Comparison of ENCODE assay signal across 12 cellular contexts in genomic region chr3:170745211-170745718, GRCh38.
A peak's percentile ranks its signal among the peaks of the same experiment; 100 is the strongest.
DNase-seq lines count a peak whose midpoint lies in the region; ATAC-seq and TF ChIP-seq lines count a peak whose summit lies in the region.
"Had no signal": no experiment of that assay in that cellular context is flagged by ENCODE, and none has a peak within 500 bp of the region (broad histone marks: within the 10 kb centered on the region; RNA-seq: fewer than 3 reads in every experiment).

No MANE protein-coding gene starts in this region.

- no TSS peak for BruUV-seq in mammary epithelial cell (replicated peaks; lab: Mats Ljungman, UMichigan)

- intact Hi-C loops in mammary epithelial cell (cut with micrococcal nuclease) (loop anchor here (1.0 kb wide), 1 partner anchor 19 kb away; no protein-coding TSS in a partner anchor), posterior vena cava (cut with DNase I) (no loop called here)
- intact Hi-C loops in CD4-positive, alpha-beta memory T cell (cut with micrococcal nuclease) = no loop called here

- in situ Hi-C loops in mammary epithelial cell (cut with MboI; ENCODE audit: low sequenced_read_pairs in 2 of 2) = no loop called here

- no peak overlapping the region for H3K4ac ChIP-seq in mesendoderm (ENCODE audit: low read depth, low read length)

- H3K4me1 ChIP-seq in mammary epithelial cell (ENCODE audit: insufficient read depth, low read length) = peaks cover 60% of the 10 kb centered on the region
- no peaks in the 10 kb centered on the region for H3K4me1 ChIP-seq in mesendoderm (ENCODE audit: control insufficient read depth, low read depth, low read length)
- no peaks in the 10 kb centered on the region for H3K4me1 ChIP-seq in CD4-positive, alpha-beta memory T cell (ENCODE audit: insufficient read depth, low read length)

- H3K18ac ChIP-seq in mesendoderm (ENCODE audit: low read length) = no peak overlapping the region

- no peaks in the 10 kb centered on the region for H3K9me3 ChIP-seq in mammary epithelial cell (replicated peaks; ENCODE audit: insufficient read depth, low read length)
- no peaks in the 10 kb centered on the region for H3K9me3 ChIP-seq in CD4-positive, alpha-beta memory T cell (ENCODE audit: control insufficient read depth in 1 of 2, low read length in 2 of 2)

- H3K9ac ChIP-seq in mammary epithelial cell (ENCODE audit: insufficient read depth, low read length) (no peak overlapping the region), mesendoderm (ENCODE audit: low read length) (no peak overlapping the region)

- H2BK15ac ChIP-seq in mesendoderm (replicated peaks; ENCODE audit: low read depth) = no peak overlapping the region

- no peak for TF ChIP-seq CTCF in mammary epithelial cell (conservative IDR thresholded peaks at IDR 0.05 in 1 of 2, IDR thresholded peaks at IDR 0.05 in 1 of 2; ENCODE audit: extremely low read depth in 1 of 2, insufficient read depth in 1 of 2, low read depth in 1 of 2, low read length in 2 of 2)

- CTCF ChIA-PET in mammary epithelial cell (lab: Charles Lee; ENCODE audit: low non-redundant PET) = no interaction called here
- CTCF ChIA-PET in CD4-positive, alpha-beta memory T cell (lab: Charles Lee; ENCODE audit: partially characterized antibody) = no interaction called here

- no peak overlapping the region for H2AFZ ChIP-seq in mammary epithelial cell (ENCODE audit: low read depth, low read length)

- H3K9me3 Mint-ChIP-seq in activated naive CD4-positive, alpha-beta T cell treated with anti-CD3 and anti-CD28 coated beads, Interleukin-2, amount 50 U/mL, for 72 hours = no peaks in the 10 kb centered on the region
- peaks cover 0 to 2% (median 0%) of the 10 kb centered on the region in 8 donors for H3K9me3 Mint-ChIP-seq in CD4-positive, alpha-beta memory T cell

- H3K4me3 ChIP-seq in mammary epithelial cell (replicated peaks in 1 of 3; ENCODE audit: insufficient read depth in 1 of 3, low read depth in 2 of 3, low read length in 3 of 3) = no peak overlapping the region
- no peak overlapping the region for H3K4me3 ChIP-seq in mesendoderm (ENCODE audit: low read length)
- H3K4me3 ChIP-seq in CD4-positive, alpha-beta memory T cell (ENCODE audit: low read length in 2 of 2) = no peak overlapping the region

- no peak overlapping the region for H2BK120ac ChIP-seq in mesendoderm (ENCODE audit: low read depth, low read length)

- H3K79me2 ChIP-seq in mammary epithelial cell (ENCODE audit: insufficient read depth, low read length) (no peaks in the 10 kb centered on the region), mesendoderm (ENCODE audit: control insufficient read depth, insufficient read depth, low read length) (no peaks in the 10 kb centered on the region)

- DNase-seq in EH (ENCODE audit: low read depth) (peak; percentile 58), NCI-H226 (peak; percentile 88), mammary epithelial cell (peak; percentile 75), mesendoderm (peak; percentile 50), posterior vena cava (ENCODE audit: low spot score) (no peak), iPS-NIHi11 (ENCODE audit: low spot score) (no peak)
- DNase-seq in activated naive CD4-positive, alpha-beta T cell treated with anti-CD3 and anti-CD28 coated beads, Interleukin-2, amount 50 U/mL, for 72 hours (ENCODE audit: low spot score in 2 of 2) = no peak
- DNase-seq in CD4-positive, alpha-beta memory T cell = no peak
- DNase-seq: stimulated activated CD4-positive, alpha-beta T cell treated with anti-CD3 and anti-CD28 coated beads, Interleukin-4, amount 100 ng/mL, for 1 hour; stimulated activated naive CD4-positive, alpha-beta T cell treated with Interleukin-2 at 50 U/mL for 16 hours had no signal

- peaks cover 17 to 18% of the 10 kb centered on the region in 2 donors for H3K27me3 Mint-ChIP-seq in CD4-positive, alpha-beta memory T cell

- no peaks in the 10 kb centered on the region for H4K20me1 ChIP-seq in mammary epithelial cell (ENCODE audit: insufficient read depth, low read length)

- H3K56ac ChIP-seq in mesendoderm (ENCODE audit: low read length) = no peak overlapping the region

- H3K36me3 Mint-ChIP-seq in activated naive CD4-positive, alpha-beta T cell treated with anti-CD3 and anti-CD28 coated beads, Interleukin-2, amount 50 U/mL, for 72 hours = no peaks in the 10 kb centered on the region
- no peaks in the 10 kb centered on the region for H3K36me3 Mint-ChIP-seq in CD4-positive, alpha-beta memory T cell

- H4K8ac ChIP-seq in mesendoderm (ENCODE audit: low read depth, low read length) = no peak overlapping the region

- H3K4me1 Mint-ChIP-seq in CD4-positive, alpha-beta memory T cell = peaks cover 0 to 3% (median 0%) of the 10 kb centered on the region in 4 donors
- H3K4me1 Mint-ChIP-seq: B cell had no signal

- H3K79me1 ChIP-seq in mesendoderm (ENCODE audit: low read length) = no peaks in the 10 kb centered on the region

- dilution Hi-C loops in mammary epithelial cell (cut with HindIII; ENCODE audit: low sequenced_read_pairs) = no loop called here

- H3K27ac Mint-ChIP-seq in activated naive CD4-positive, alpha-beta T cell treated with anti-CD3 and anti-CD28 coated beads, Interleukin-2, amount 50 U/mL, for 72 hours = no peak overlapping the region
- no peak overlapping the region for H3K27ac Mint-ChIP-seq in CD4-positive, alpha-beta memory T cell
- H3K27ac Mint-ChIP-seq: B cell, progenitor cell of endocrine pancreas had no signal

- peak overlapping the region; percentile 55 for H3K27ac ChIP-seq in mammary epithelial cell (ENCODE audit: insufficient read depth, low read depth, low read length)
- no peak overlapping the region for H3K27ac ChIP-seq in mesendoderm (ENCODE audit: low read depth, low read length)
- H3K27ac ChIP-seq in CD4-positive, alpha-beta memory T cell (ENCODE audit: low read depth, low read length) = no peak overlapping the region

- no peaks in the 10 kb centered on the region for H3K27me3 ChIP-seq in mammary epithelial cell (ENCODE audit: insufficient read depth, low read length)
- no peaks in the 10 kb centered on the region for H3K27me3 ChIP-seq in mesendoderm (ENCODE audit: insufficient read depth, low read length, poor library complexity)
- H3K27me3 ChIP-seq in CD4-positive, alpha-beta memory T cell (ENCODE audit: insufficient read depth, low read length) = no peaks in the 10 kb centered on the region

- H2AK5ac ChIP-seq in mesendoderm (ENCODE audit: low read length) = no peak overlapping the region

- H4K5ac ChIP-seq in mesendoderm (ENCODE audit: low read length) = no peak overlapping the region

- H3K36me3 ChIP-seq in mammary epithelial cell (ENCODE audit: insufficient read depth, low read length) (no peaks in the 10 kb centered on the region), mesendoderm (ENCODE audit: control insufficient read depth, insufficient read depth, low read length) (no peaks in the 10 kb centered on the region)
- no peaks in the 10 kb centered on the region for H3K36me3 ChIP-seq in CD4-positive, alpha-beta memory T cell (ENCODE audit: insufficient read depth, low read length)

- ATAC-seq in activated naive CD4-positive, alpha-beta T cell treated with anti-CD3 and anti-CD28 coated beads, Interleukin-2, amount 50 U/mL, for 72 hours = no peak

- no peak overlapping the region for H2BK5ac ChIP-seq in mesendoderm (ENCODE audit: low read length)

- no peak overlapping the region for H3K4me3 Mint-ChIP-seq in CD4-positive, alpha-beta memory T cell
- H3K4me3 Mint-ChIP-seq: B cell had no signal

- H3K4me2 ChIP-seq in mammary epithelial cell (ENCODE audit: insufficient read depth, low read depth, low read length) = peak overlapping the region; percentile 45
- H3K4me2 ChIP-seq in mesendoderm (ENCODE audit: low read length) = no peak overlapping the region

- no peak overlapping the region for H3K23ac ChIP-seq in mesendoderm (ENCODE audit: low read length)

- POLR2A ChIA-PET in CD4-positive, alpha-beta memory T cell (lab: Charles Lee; ENCODE audit: partially characterized antibody) = no interaction called here

Comparison
In these comparisons a context has a peak if more than half of its experiments do, and no peak if none do; other contexts are left out.
1. DNase-seq: peak in EH (single experiment), NCI-H226 (single experiment), mammary epithelial cell (single experiment) and mesendoderm (single experiment); none in activated naive CD4-positive, alpha-beta T cell treated with anti-CD3 and anti-CD28 coated beads, Interleukin-2, amount 50 U/mL, for 72 hours (0 of 2), CD4-positive, alpha-beta memory T cell (0 of 5), posterior vena cava (single experiment) and iPS-NIHi11 (single experiment).